ENCODE assay signal across 8 cellular contexts in genomic region chr3:16338124-16338523, GRCh38.
DNase-seq lines count a peak whose midpoint lies in the region; ATAC-seq and TF ChIP-seq lines count a peak whose summit lies in the region.

No MANE protein-coding gene starts in this region.

- no peaks in the 10 kb centered on the region for H3K79me1 ChIP-seq in neuronal stem cell (ENCODE audit: low read depth, low read length)

- no peak overlapping the region for H3K9ac ChIP-seq in neuronal stem cell (ENCODE audit: low read depth, low read length, poor library complexity)

- no peak overlapping the region for H3K4me3 ChIP-seq in neuronal stem cell (ENCODE audit: low read length in 2 of 2)
- H3K4me3 ChIP-seq in A673 (ENCODE audit: low read depth, low read length, poor library complexity, severe bottlenecking), result no peak overlapping the region

- peak overlapping the region; percentile 50 for H3K18ac ChIP-seq in neuronal stem cell (ENCODE audit: low read length)

- no peak overlapping the region for H4K8ac ChIP-seq in neuronal stem cell (ENCODE audit: low read depth, low read length)

- H3K23ac ChIP-seq in neuronal stem cell (ENCODE audit: low read depth, low read length, poor library complexity), result no peak overlapping the region

- H2AK5ac ChIP-seq in neuronal stem cell (ENCODE audit: low read depth, low read length), result no peak overlapping the region

- WGBS in neuronal stem cell (ENCODE audit: extremely low coverage in 2 of 2, insufficient read length in 2 of 2, insufficient replicate concordance in 1 of 2), 2 donors, result no CpG with 5 or more reads among the region's 11 CpGs

- H3K4me2 ChIP-seq in neuronal stem cell (ENCODE audit: insufficient read depth, low read length, poor library complexity, severe bottlenecking), result no peak overlapping the region

- H3K27me3 ChIP-seq in neuronal stem cell (ENCODE audit: control insufficient read depth in 3 of 3, insufficient read depth in 3 of 3, low read depth in 1 of 3, low read length in 3 of 3) (no peaks in the 10 kb centered on the region), A673 (replicated peaks; ENCODE audit: insufficient read depth, low read depth, low read length, poor library complexity) (no peaks in the 10 kb centered on the region), foreskin keratinocyte (no peaks in the 10 kb centered on the region)

- H3K4ac ChIP-seq in neuronal stem cell (ENCODE audit: low read length), result no peak overlapping the region

- H2BK5ac ChIP-seq in neuronal stem cell (ENCODE audit: low read length), result no peak overlapping the region

- no peak overlapping the region for H2BK12ac ChIP-seq in neuronal stem cell (ENCODE audit: low read length)

- no TSS peak for BruUV-seq in A673 (replicated peaks; lab: Mats Ljungman, UMichigan)

- CTCF ChIA-PET in A673 (lab: Charles Lee), result no interaction called here

- intact Hi-C loops in A673 (cut with micrococcal nuclease; ENCODE audit: unreplicated experiment), result no loop called here

- POLR2A ChIA-PET in A673 (lab: Charles Lee; ENCODE audit: low non-redundant PET), result no interaction called here

- no peak overlapping the region for H2BK120ac ChIP-seq in neuronal stem cell (ENCODE audit: low read depth, low read length)

- no peak overlapping the region for H3K14ac ChIP-seq in neuronal stem cell (ENCODE audit: low read length)

- H3K4me1 ChIP-seq in neuronal stem cell (ENCODE audit: control insufficient read depth in 2 of 2, insufficient read depth in 1 of 2, low read depth in 1 of 2, low read length in 2 of 2) (peaks cover 10 to 12% of the 10 kb centered on the region in 2 donors), A673 (ENCODE audit: insufficient read depth, low read length, poor library complexity, severe bottlenecking) (no peaks in the 10 kb centered on the region), foreskin keratinocyte (no peaks in the 10 kb centered on the region)

- H4K91ac ChIP-seq in neuronal stem cell (ENCODE audit: low read depth, low read length, poor library complexity), result no peak overlapping the region

- H2AFZ ChIP-seq in neuronal stem cell (ENCODE audit: low read length), result no peak overlapping the region

- no peak for TF ChIP-seq CTCF in A673 (conservative IDR thresholded peaks at IDR 0.05; ENCODE audit: low read depth, low read length)
- TF ChIP-seq CTCF in foreskin keratinocyte (conservative IDR thresholded peaks at IDR 0.05), result no peak

- no peak for ATAC-seq in foreskin keratinocyte

- peak; percentile 50 for DNase-seq in stimulated activated CD4-positive, alpha-beta T cell treated with anti-CD3 and anti-CD28 coated beads, Interleukin-1b, Interleukin-23, amount 100 ng/mL, for 48 hours
- no peak for DNase-seq in stimulated activated CD4-positive, alpha-beta T cell treated with anti-CD3 and anti-CD28 coated beads, Interleukin-4, amount 100 ng/mL, for 1 hour
- DNase-seq in HT1080 (ENCODE audit: low read depth) (peak; percentile 18), activated T-cell treated with anti-CD3 and anti-CD28 coated beads for 4 hours (peak; percentile 26), neuronal stem cell (ENCODE audit: low spot score) (no peak), A673 (ENCODE audit: low spot score) (no peak), cerebellum (ENCODE audit: low spot score) (no peak), foreskin keratinocyte (no peak)

- H3K27ac ChIP-seq in neuronal stem cell (replicated peaks; ENCODE audit: low read length) (no peak overlapping the region), A673 (ENCODE audit: low read depth, low read length, poor library complexity, severe bottlenecking) (no peak overlapping the region), foreskin keratinocyte (no peak overlapping the region)

- H3K36me3 ChIP-seq in neuronal stem cell (replicated peaks in 1 of 2; ENCODE audit: control insufficient read depth in 2 of 2, insufficient read depth in 2 of 2, low read length in 2 of 2) (peaks cover 2 to 4% of the 10 kb centered on the region in 2 donors), A673 (ENCODE audit: insufficient read depth, low read length, poor library complexity, severe bottlenecking) (no peaks in the 10 kb centered on the region)

- H3K9me3 ChIP-seq in neuronal stem cell (replicated peaks in 1 of 2; ENCODE audit: control insufficient read depth in 2 of 2, insufficient read depth in 1 of 2, low read depth in 1 of 2, low read length in 2 of 2) (peaks cover 0 to 7% of the 10 kb centered on the region in 2 donors), A673 (ENCODE audit: low read depth, low read length, poor library complexity, severe bottlenecking) (no peaks in the 10 kb centered on the region)

- no peak overlapping the region for H2BK15ac ChIP-seq in neuronal stem cell (ENCODE audit: low read length)

Comparison
In these comparisons a context has a peak if more than half of its experiments do, and no peak if none do; other contexts are left out.
1. DNase-seq: peak in stimulated activated CD4-positive, alpha-beta T cell treated with anti-CD3 and anti-CD28 coated beads, Interleukin-1b, Interleukin-23, amount 100 ng/mL, for 48 hours (single experiment), HT1080 (single experiment) and activated T-cell treated with anti-CD3 and anti-CD28 coated beads for 4 hours (single experiment); none in stimulated activated CD4-positive, alpha-beta T cell treated with anti-CD3 and anti-CD28 coated beads, Interleukin-4, amount 100 ng/mL, for 1 hour (single experiment), neuronal stem cell (single experiment), A673 (single experiment), cerebellum (single experiment) and foreskin keratinocyte (0 of 2).